ENCODE assay signal across 9 cellular contexts in genomic region chr19:56405062-56405461, GRCh38. TPM values are rescaled to one million over a fixed set of nuclear protein-coding genes. Genes with fewer than 3 reads are reported as not detected.
DNase-seq lines count a peak whose midpoint lies in the region; ATAC-seq and TF ChIP-seq lines count a peak whose summit lies in the region.
"Had no signal": no experiment of that assay in that cellular context is flagged by ENCODE, and none has a peak within 500 bp of the region (broad histone marks: within the 10 kb centered on the region; RNA-seq: fewer than 3 reads in every experiment).

No MANE protein-coding gene starts in this region.

- no peak overlapping the region for H2AFZ ChIP-seq in MM.1S (ENCODE audit: low read length)

- ATAC-seq in HG02852 (IDR thresholded peaks at IDR 0.05; ENCODE audit: unreplicated experiment) = no peak
- no peak for ATAC-seq in GM21737 (IDR thresholded peaks at IDR 0.05; ENCODE audit: unreplicated experiment)
- ATAC-seq in GM21528 (IDR thresholded peaks at IDR 0.05; ENCODE audit: low FRiP score, unreplicated experiment) = no peak

- peak overlapping the region; percentile 89; the same call in 1 of the 2 replicates for H3K4me2 ChIP-seq in MM.1S (ENCODE audit: low read depth, low read length)

- H3K9me3 Mint-ChIP-seq in CD4-positive, alpha-beta memory T cell = peaks cover 9 to 83% (median 52%) of the 10 kb centered on the region in 8 donors
- H3K9me3 Mint-ChIP-seq in nephron = peaks cover 79% of the 10 kb centered on the region

- H3K9me2 ChIP-seq in MM.1S (replicated peaks; ENCODE audit: insufficient read depth, low read length) = no peaks in the 10 kb centered on the region

- H3K4me1 ChIP-seq in CD4-positive, alpha-beta memory T cell (ENCODE audit: insufficient read depth, low read length) = peaks cover 21% of the 10 kb centered on the region
- H3K4me1 ChIP-seq in MM.1S (ENCODE audit: low read length) = peaks cover 6% of the 10 kb centered on the region; the same call in 1 of the 2 replicates

- H3K36me3 ChIP-seq in CD4-positive, alpha-beta memory T cell (ENCODE audit: insufficient read depth, low read length) = peaks cover 26% of the 10 kb centered on the region
- no peaks in the 10 kb centered on the region; the same call in 1 of the 2 replicates for H3K36me3 ChIP-seq in MM.1S (replicated peaks; ENCODE audit: insufficient read depth, low read length)

- H3K36me3 Mint-ChIP-seq in CD4-positive, alpha-beta memory T cell = peaks cover 63 to 68% of the 10 kb centered on the region in 2 donors
- H3K36me3 Mint-ChIP-seq in nephron (ENCODE audit: low read depth) = peaks cover 95% of the 10 kb centered on the region

- TF ChIP-seq CTCF in MM.1S (IDR thresholded peaks at IDR 0.05; ENCODE audit: low read length) (no peak), choroid plexus epithelial cell (conservative IDR thresholded peaks at IDR 0.05; ENCODE audit: low read depth, low read length) (no peak), nephron (IDR thresholded peaks at IDR 0.05; ENCODE audit: unreplicated experiment in 3 of 3) (no peak)

- H3K9ac ChIP-seq in MM.1S (ENCODE audit: low read length) = no peak overlapping the region

- no peak for DNase-seq in CD4-positive, alpha-beta memory T cell
- no peak for DNase-seq in MM.1S
- DNase-seq in choroid plexus epithelial cell (ENCODE audit: low read depth) = no peak
- DNase-seq in NCI-H1105 (lab: John Stamatoyannopoulos, UW) = no peak
- DNase-seq: NCI-H510A had no signal

- peak overlapping the region; percentile 77 to 96 for H3K4me3 ChIP-seq in CD4-positive, alpha-beta memory T cell (ENCODE audit: low read length in 2 of 2)
- H3K4me3 ChIP-seq in MM.1S (ENCODE audit: low read length) (peak overlapping the region; percentile 77), choroid plexus epithelial cell (ENCODE audit: low read depth, low read length) (peak overlapping the region; percentile 87)

- intact Hi-C loops in CD4-positive, alpha-beta memory T cell (cut with micrococcal nuclease) = no loop called here

- H3F3A ChIP-seq in MM.1S (ENCODE audit: insufficient read depth, low read length) = no peaks in the 10 kb centered on the region

- CTCF ChIA-PET in CD4-positive, alpha-beta memory T cell (lab: Charles Lee; ENCODE audit: partially characterized antibody) = no interaction called here

- no peaks in the 10 kb centered on the region for H4K20me1 ChIP-seq in MM.1S (ENCODE audit: insufficient read depth, low read length)

- no peaks in the 10 kb centered on the region for H3K27me3 ChIP-seq in CD4-positive, alpha-beta memory T cell (ENCODE audit: insufficient read depth, low read length)
- no peaks in the 10 kb centered on the region for H3K27me3 ChIP-seq in MM.1S (replicated peaks; ENCODE audit: insufficient read depth, low read length)

- peaks cover 20 to 36% (median 26%) of the 10 kb centered on the region in 4 donors for H3K4me1 Mint-ChIP-seq in CD4-positive, alpha-beta memory T cell
- peaks cover 15% of the 10 kb centered on the region for H3K4me1 Mint-ChIP-seq in nephron

- H3K79me2 ChIP-seq in MM.1S (ENCODE audit: low read length) = 0 out of 2 replicates have a peak, but pooled peaks cover 7% of the 10 kb centered on the region

- peaks cover 4 to 26% of the 10 kb centered on the region in 2 donors for H3K9me3 ChIP-seq in CD4-positive, alpha-beta memory T cell (ENCODE audit: control insufficient read depth in 1 of 2, low read length in 2 of 2)
- no peaks in the 10 kb centered on the region for H3K9me3 ChIP-seq in MM.1S (replicated peaks; ENCODE audit: insufficient read depth, low read length)

- H3K4me3 Mint-ChIP-seq in CD4-positive, alpha-beta memory T cell = peak overlapping the region; percentile 93 to 99 (median 97)
- H3K4me3 Mint-ChIP-seq in nephron = peak overlapping the region; percentile 84 to 99 (median 93)

- H3K27me3 Mint-ChIP-seq in CD4-positive, alpha-beta memory T cell = no peaks in the 10 kb centered on the region
- no peaks in the 10 kb centered on the region for H3K27me3 Mint-ChIP-seq in nephron (ENCODE audit: low read depth)

- peak overlapping the region; percentile 92 for H3K27ac ChIP-seq in CD4-positive, alpha-beta memory T cell (ENCODE audit: low read depth, low read length)
- no peak overlapping the region for H3K27ac ChIP-seq in MM.1S (ENCODE audit: low read length)

- H3K27ac Mint-ChIP-seq in CD4-positive, alpha-beta memory T cell = peak overlapping the region in 4 of 7 donors; percentile 74 to 99 (median 94)
- peak overlapping the region in 2 of 3 experiments; percentile 94 to 96 for H3K27ac Mint-ChIP-seq in nephron

- POLR2A ChIA-PET in CD4-positive, alpha-beta memory T cell (lab: Charles Lee; ENCODE audit: partially characterized antibody) = interaction anchor here (3.9 kb wide), 1 partner anchor 11 kb away, joined by 45 read pairs; the partner anchor contains the start of gene ZNF582

RNA-seq across cellular contexts. Expression of gene ZNF583, which starts 0.9 kb away (rescaled TPM):
- total RNA-seq in CD4-positive, alpha-beta memory T cell = 10 to 100 TPM in 1 of 2 experiments, 1 to 10 TPM in 1; 9.2 to 14.4 TPM
- 10 to 100 TPM; 10.2 to 16.5 TPM for polyA plus RNA-seq in CD4-positive, alpha-beta memory T cell

RNA-seq across cellular contexts. Expression of gene ZNF582, which starts 11.7 kb away (rescaled TPM):
- total RNA-seq in CD4-positive, alpha-beta memory T cell = 1 to 10 TPM; 7.3 to 7.8 TPM
- polyA plus RNA-seq in CD4-positive, alpha-beta memory T cell = 1 to 10 TPM; 3.0 to 6.5 TPM
